4 cellular contexts compared by ENCODE assay signal in the genomic region with DNA sequence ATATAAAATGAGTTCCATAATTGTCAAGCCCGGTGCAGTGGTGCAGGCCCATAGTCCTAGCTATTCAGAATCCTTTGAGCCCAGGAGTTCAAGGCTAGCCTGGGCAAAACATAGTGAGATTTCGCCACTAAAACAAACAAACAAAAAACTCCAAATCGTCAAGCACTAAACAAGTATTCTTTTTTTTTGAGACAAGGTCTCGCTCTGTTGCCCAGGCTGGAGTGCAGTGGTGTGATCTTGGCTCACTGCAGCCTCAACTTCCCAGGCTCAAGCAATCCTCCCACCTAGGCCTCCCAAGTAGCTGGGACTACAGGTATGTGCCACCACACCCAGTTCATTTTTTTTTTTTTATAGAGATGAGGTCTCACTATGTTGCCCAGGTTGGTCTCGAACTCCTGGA. TPM values are rescaled to one million over a fixed set of nuclear protein-coding genes. Genes with fewer than 3 reads are reported as not detected.
"Had no signal": no experiment of that assay in that cellular context is flagged by ENCODE, and none has a peak within 500 bp of the region (broad histone marks: within the 10 kb centered on the region; RNA-seq: fewer than 3 reads in every experiment).

No MANE protein-coding gene starts in this region.

RNA-seq across cellular contexts. Expression of gene RASL10A, which starts 29.4 kb away (rescaled TPM):
- total RNA-seq: bronchial epithelial cell, fibroblast of lung had no signal
- polyA plus RNA-seq: fibroblast of lung; immature natural killer cell; naive thymus-derived CD8-positive, alpha-beta T cell had no signal

RNA-seq across cellular contexts. Expression of gene GAS2L1, which starts 38.4 kb away (rescaled TPM):
- total RNA-seq: naive thymus-derived CD8-positive, alpha-beta T cell had no signal
